ENCODE assay signal across 8 cellular contexts in the genomic region with DNA sequence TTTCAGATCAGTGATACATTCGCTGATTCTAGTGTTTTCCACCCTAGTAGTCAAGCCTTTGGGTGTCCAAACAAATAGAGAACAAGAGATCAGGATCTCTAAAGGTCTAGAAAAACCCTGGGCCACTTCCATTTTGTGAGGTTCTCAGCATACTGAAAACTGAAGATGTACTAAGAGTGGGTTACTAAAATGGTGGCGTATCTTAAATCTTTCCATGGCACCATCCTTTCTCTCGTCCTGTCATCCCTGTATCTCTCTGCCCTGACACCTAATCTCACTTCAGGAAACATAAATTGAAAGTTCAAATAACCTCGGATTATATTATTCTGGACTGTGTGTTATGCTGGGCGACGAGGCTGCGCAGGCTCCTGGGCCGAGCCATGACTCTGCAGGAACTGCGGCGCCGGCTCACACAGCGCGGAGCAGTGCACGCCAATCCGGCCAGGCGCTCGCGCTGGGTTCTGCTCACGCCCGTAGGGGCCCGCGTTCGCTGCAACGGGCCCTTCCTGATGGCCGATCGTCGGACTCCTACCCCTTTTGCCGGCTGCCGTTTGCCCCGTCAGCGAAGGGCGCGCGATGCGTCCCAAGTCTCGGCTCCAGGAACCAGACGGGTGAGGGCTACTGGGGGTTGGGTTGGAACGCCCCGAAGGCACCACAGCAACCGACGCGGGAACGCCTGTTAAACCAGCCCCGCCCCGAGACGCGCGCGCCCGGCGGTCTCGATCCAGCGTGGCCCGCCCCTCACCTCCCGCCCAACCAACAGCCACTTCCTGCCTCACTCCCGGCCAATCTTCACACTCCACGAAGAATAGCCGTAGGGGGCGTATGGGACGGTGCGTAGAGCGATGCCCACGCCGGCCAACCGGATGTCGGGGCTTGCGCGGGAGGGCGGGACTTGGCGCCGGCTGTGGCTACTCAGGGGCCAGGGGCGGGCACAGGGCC. TPM values are rescaled to one million over a fixed set of nuclear protein-coding genes. Genes with fewer than 3 reads are reported as not detected.
DNase-seq lines count a peak whose midpoint lies in the region; ATAC-seq, FAIRE-seq and TF ChIP-seq lines count a peak whose summit lies in the region.

No MANE protein-coding gene starts in this region.

- no peaks in the 10 kb centered on the region for H3K9me3 ChIP-seq in keratinocyte (ENCODE audit: control insufficient read depth, low read depth, low read length)

- H2AFZ ChIP-seq in keratinocyte (ENCODE audit: control insufficient read depth, low read length), result peak overlapping the region; percentile 93

- FAIRE-seq in keratinocyte (lab: Jason Lieb, UNC), result no peak

- TF ChIP-seq CTCF in AG10803 (conservative IDR thresholded peaks at IDR 0.05; ENCODE audit: low read length) (no peak), keratinocyte (optimal IDR thresholded peaks at IDR 0.05 in 1 of 3, IDR thresholded peaks at IDR 0.05 in 1 of 3, conservative IDR thresholded peaks at IDR 0.05 in 1 of 3; ENCODE audit: extremely low read depth in 1 of 3, insufficient read depth in 2 of 3, low read length in 3 of 3) (no peak)

- H3K9me1 ChIP-seq in keratinocyte (ENCODE audit: control insufficient read depth, extremely low read depth, insufficient read depth, low read length), result no peaks in the 10 kb centered on the region

- peaks cover 7 to 10% of the 10 kb centered on the region in 2 experiments for H3K36me3 ChIP-seq in keratinocyte (ENCODE audit: control insufficient read depth in 2 of 2, extremely low read depth in 1 of 2, insufficient read depth in 2 of 2, low read length in 2 of 2)

- peak overlapping the region; percentile 94 for H3K4me2 ChIP-seq in keratinocyte (ENCODE audit: control insufficient read depth, extremely low read depth, insufficient read depth, low read depth, low read length)

- H3K4me3 ChIP-seq in AG10803 (ENCODE audit: low read length) (peak overlapping the region; percentile 95), keratinocyte (ENCODE audit: control insufficient read depth in 2 of 3, extremely low read depth in 1 of 3, insufficient read depth in 2 of 3, low read depth in 1 of 3, low read length in 3 of 3) (peak overlapping the region; percentile 62 to 100 (median 99))

- H4K20me1 ChIP-seq in keratinocyte (ENCODE audit: control insufficient read depth, extremely low read depth, insufficient read depth, low read length), result peaks cover 15% of the 10 kb centered on the region

- dilution Hi-C loops in keratinocyte (cut with MboI; ENCODE audit: extremely low pct_ligation_motif_present, low sequenced_read_pairs), result no loop called here

- peak; percentile 85 for ATAC-seq in GM19025 (IDR thresholded peaks at IDR 0.05; ENCODE audit: low read depth, unreplicated experiment)
- peak; percentile 87 for ATAC-seq in HG03342 (IDR thresholded peaks at IDR 0.05; ENCODE audit: unreplicated experiment)

- H3K4me1 ChIP-seq in keratinocyte (ENCODE audit: control insufficient read depth, extremely low read depth, insufficient read depth, low read length), result peaks cover 9% of the 10 kb centered on the region

- no peaks in the 10 kb centered on the region for H3K27me3 ChIP-seq in keratinocyte (ENCODE audit: control insufficient read depth, extremely low read depth, insufficient read depth, low read length)

- H3K27ac ChIP-seq in keratinocyte (ENCODE audit: control insufficient read depth, insufficient read depth, low read length), result peak overlapping the region; percentile 99

- peak overlapping the region; percentile 100 for H3K9ac ChIP-seq in keratinocyte (ENCODE audit: control insufficient read depth, extremely low read depth, insufficient read depth, low read length)

- H3K79me2 ChIP-seq in keratinocyte (ENCODE audit: control insufficient read depth, insufficient read depth, low read length), result peaks cover 43% of the 10 kb centered on the region

- DNase-seq in AG10803 (ENCODE audit: low read depth), result peak; percentile 99
- DNase-seq in NCI-H345 treated with DMSO at 0.1 percent for 48 hours (lab: John Stamatoyannopoulos, UW; ENCODE audit: unreplicated experiment), result peak; percentile 95
- peak; percentile 98 for DNase-seq in activated CD4-positive, CD25-positive, alpha-beta regulatory T cell treated with anti-CD3 and anti-CD28 coated beads, Interleukin-2, amount 50 U/mL, for 16 hours (ENCODE audit: low read depth, low spot score)
- peak; percentile 94 to 96 for DNase-seq in cerebellar nuclear complex (lab: John Stamatoyannopoulos, UW)
- DNase-seq in keratinocyte (ENCODE audit: low read depth, low spot score), result peak; percentile 95
- peak; percentile 97 to 99 (median 99) for DNase-seq in stimulated activated CD4-positive, alpha-beta T cell treated with anti-CD3 and anti-CD28 coated beads, Interleukin-12 subunit alpha, Interleukin-12 subunit beta, amount 100 ng/mL, for 48 hours (ENCODE audit: low read depth in 2 of 3, low spot score in 1 of 3)

RNA-seq across cellular contexts. Expression of a gene that starts 0.5 kb away (rescaled TPM):
- 338 to 720 TPM (median 579 TPM) in 3 replicates for polyA plus RNA-seq in keratinocyte
- 224 TPM for polyA plus RNA-seq in keratinocyte (2011; ENCODE audit: low read depth)
- 167 and 348 TPM in 2 replicates for polyA plus RNA-seq in keratinocyte (2011; cell fraction: cytosol; rRNA removed)
- polyA plus RNA-seq in keratinocyte (2011; cell fraction: nucleus; rRNA removed), result 353 and 525 TPM in 2 replicates
- 255 and 517 TPM in 2 replicates for polyA plus RNA-seq in keratinocyte (2012; ENCODE audit: low replicate concordance)
- polyA minus RNA-seq in keratinocyte, result 749 to 1,149 TPM (median 774 TPM) in 3 replicates
- 354 TPM for polyA minus RNA-seq in keratinocyte (2011; cell fraction: cytosol; rRNA and poly(A)+ RNA removed)
- 542 and 1,030 TPM in 2 replicates for polyA minus RNA-seq in keratinocyte (2011; cell fraction: nucleus; rRNA and poly(A)+ RNA removed)

RNA-seq across cellular contexts. Expression of a gene that starts 17.4 kb away (rescaled TPM):
- polyA plus RNA-seq in keratinocyte, result not detected in 3 replicates
- polyA plus RNA-seq in keratinocyte (2011; ENCODE audit: low read depth), result not detected
- polyA plus RNA-seq in keratinocyte (2011; cell fraction: cytosol; rRNA removed), result not detected in 2 replicates
- not detected in 2 replicates for polyA plus RNA-seq in keratinocyte (2011; cell fraction: nucleus; rRNA removed)
- polyA plus RNA-seq in keratinocyte (2012; ENCODE audit: low replicate concordance), result 0.31 TPM in 1 of 2 replicates, not detected in the other
- not detected in 3 replicates for polyA minus RNA-seq in keratinocyte
- polyA minus RNA-seq in keratinocyte (2011; cell fraction: cytosol; rRNA and poly(A)+ RNA removed), result not detected
- polyA minus RNA-seq in keratinocyte (2011; cell fraction: nucleus; rRNA and poly(A)+ RNA removed), result not detected in 2 replicates

RNA-seq across cellular contexts. Expression of a gene that starts 34.4 kb away (rescaled TPM):
- 3.2 to 6.0 TPM (median 4.9 TPM) in 3 replicates for polyA plus RNA-seq in keratinocyte
- 2.4 TPM for polyA plus RNA-seq in keratinocyte (2011; ENCODE audit: low read depth)
- polyA plus RNA-seq in keratinocyte (2011; cell fraction: cytosol; rRNA removed), result 4.4 and 4.7 TPM in 2 replicates
- 13.0 and 14.7 TPM in 2 replicates for polyA plus RNA-seq in keratinocyte (2011; cell fraction: nucleus; rRNA removed)
- polyA plus RNA-seq in keratinocyte (2012; ENCODE audit: low replicate concordance), result 7.6 and 10.0 TPM in 2 replicates
- 4.4 to 22.6 TPM (median 7.3 TPM) in 3 replicates for polyA minus RNA-seq in keratinocyte
- 4.8 TPM for polyA minus RNA-seq in keratinocyte (2011; cell fraction: cytosol; rRNA and poly(A)+ RNA removed)
- polyA minus RNA-seq in keratinocyte (2011; cell fraction: nucleus; rRNA and poly(A)+ RNA removed), result 9.1 and 11.9 TPM in 2 replicates

Comparison
In these comparisons a context has a peak if more than half of its experiments do, and no peak if none do; other contexts are left out.
1. Peak in every context shown above with its lines: DNase-seq, ATAC-seq, H3K4me3 ChIP-seq and H3K27ac ChIP-seq.